Comparison of ENCODE assay signal across 7 cellular contexts in genomic region chr6:95203153-95203754, GRCh38.
DNase-seq lines count a peak whose midpoint lies in the region; ATAC-seq and TF ChIP-seq lines count a peak whose summit lies in the region.

No MANE protein-coding gene starts in this region.

- no peak overlapping the region for H3K4me2 ChIP-seq in mesendoderm (ENCODE audit: low read length)

- H3K18ac ChIP-seq in mesendoderm (ENCODE audit: low read length) = no peak overlapping the region

- peak; percentile 93 for ATAC-seq in GM19328 (IDR thresholded peaks at IDR 0.05; ENCODE audit: unreplicated experiment)
- peak; percentile 96 for ATAC-seq in HG03103 (IDR thresholded peaks at IDR 0.05; ENCODE audit: low read depth, unreplicated experiment)

- no peak overlapping the region for H4K8ac ChIP-seq in mesendoderm (ENCODE audit: low read depth, low read length)

- H3K23ac ChIP-seq in mesendoderm (ENCODE audit: low read length) = no peak overlapping the region

- H3K79me1 ChIP-seq in mesendoderm (ENCODE audit: low read length) = no peaks in the 10 kb centered on the region

- no peaks in the 10 kb centered on the region for H3K36me3 ChIP-seq in mesendoderm (ENCODE audit: control insufficient read depth, insufficient read depth, low read length)

- no peak overlapping the region for H2BK120ac ChIP-seq in mesendoderm (ENCODE audit: low read depth, low read length)

- H3K4ac ChIP-seq in mesendoderm (ENCODE audit: low read depth, low read length) = no peak overlapping the region

- TF ChIP-seq CTCF in astrocyte of the spinal cord (IDR thresholded peaks at IDR 0.05; ENCODE audit: low read depth, low read length) (peak; percentile 76), lower leg skin (IDR thresholded peaks at IDR 0.05) (no peak)

- no peak overlapping the region for H3K9ac ChIP-seq in mesendoderm (ENCODE audit: low read length)

- H4K5ac ChIP-seq in mesendoderm (ENCODE audit: low read length) = no peak overlapping the region

- H2AK5ac ChIP-seq in mesendoderm (ENCODE audit: low read length) = no peak overlapping the region

- H3K4me3 ChIP-seq in astrocyte of the spinal cord (ENCODE audit: low read depth, low read length) (no peak overlapping the region), mesendoderm (ENCODE audit: low read length) (no peak overlapping the region), lower leg skin (ENCODE audit: low read depth, poor library complexity, severe bottlenecking) (no peak overlapping the region)

- H3K27ac ChIP-seq in mesendoderm (ENCODE audit: low read depth, low read length) = no peak overlapping the region

- in situ Hi-C loops in astrocyte of the spinal cord (cut with HindIII; ENCODE audit: low sequenced_read_pairs) = no loop called here

- 100% methylated on average over 1 of the region's 2 CpGs for WGBS in mesendoderm (ENCODE audit: extremely low coverage, insufficient coverage, low lambda C conversion rate)
- 24 to 41% methylated on average over 2 of the region's 2 CpGs for WGBS in lower leg skin, 2 donors

- intact Hi-C loops in lower leg skin (cut with DNase I; ENCODE audit: low total_unique reads) = no loop called here

- no peak for TF ChIP-seq POLR2A in lower leg skin (IDR thresholded peaks at IDR 0.05)

- H3K79me2 ChIP-seq in mesendoderm (ENCODE audit: control insufficient read depth, insufficient read depth, low read length) = no peaks in the 10 kb centered on the region

- H3K27me3 ChIP-seq in mesendoderm (ENCODE audit: insufficient read depth, low read length, poor library complexity) = no peaks in the 10 kb centered on the region

- H3K4me1 ChIP-seq in mesendoderm (ENCODE audit: control insufficient read depth, low read depth, low read length) = no peaks in the 10 kb centered on the region

- peak; percentile 0 for DNase-seq in EH (ENCODE audit: low read depth)
- DNase-seq in NCI-H2227 (lab: John Stamatoyannopoulos, UW; ENCODE audit: unreplicated experiment) = peak; percentile 9
- peak; percentile 38 for DNase-seq in astrocyte of the spinal cord (ENCODE audit: low read depth, low spot score)
- DNase-seq in mesendoderm = peak; percentile 70
- no peak for DNase-seq in lower leg skin (ENCODE audit: low spot score in 2 of 2)

- H2BK5ac ChIP-seq in mesendoderm (ENCODE audit: low read length) = no peak overlapping the region

- no peak overlapping the region for H2BK15ac ChIP-seq in mesendoderm (replicated peaks; ENCODE audit: low read depth)

- no peak overlapping the region for H3K56ac ChIP-seq in mesendoderm (ENCODE audit: low read length)

Comparison
In these comparisons a context has a peak if more than half of its experiments do, and no peak if none do; other contexts are left out.
1. DNase-seq: peak in EH (single experiment), NCI-H2227 (single experiment), astrocyte of the spinal cord (single experiment) and mesendoderm (single experiment); none in lower leg skin (0 of 2).